In the genomic region with DNA sequence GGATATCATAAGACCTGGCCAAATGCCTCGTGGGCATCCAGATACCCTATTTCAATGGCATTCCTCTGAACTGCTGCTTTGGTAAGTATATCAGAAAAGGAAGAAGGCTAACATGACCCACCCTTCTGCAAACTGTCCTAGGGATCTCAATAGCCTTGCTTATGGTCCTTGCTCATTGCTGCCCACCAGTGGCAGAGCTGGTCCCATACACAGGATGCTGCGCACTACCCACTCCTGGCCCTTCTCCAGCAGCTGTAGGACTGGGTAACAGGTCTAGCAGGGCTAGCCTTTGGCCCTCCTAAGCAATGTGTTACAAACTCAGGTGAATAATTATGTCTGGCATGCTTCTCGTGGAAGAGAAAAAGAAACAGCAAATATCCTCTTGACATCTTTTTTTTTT, we compare ENCODE assay signal across 1 cellular context.
TF ChIP-seq lines count a peak whose summit lies in the region.

No MANE protein-coding gene starts in this region.

TF ChIP-seq in GM12878, 131 proteins besides CTCF, POLR2A, EP300 and RAD21 (continued from another document):
- TF ChIP-seq, protein P1, sequence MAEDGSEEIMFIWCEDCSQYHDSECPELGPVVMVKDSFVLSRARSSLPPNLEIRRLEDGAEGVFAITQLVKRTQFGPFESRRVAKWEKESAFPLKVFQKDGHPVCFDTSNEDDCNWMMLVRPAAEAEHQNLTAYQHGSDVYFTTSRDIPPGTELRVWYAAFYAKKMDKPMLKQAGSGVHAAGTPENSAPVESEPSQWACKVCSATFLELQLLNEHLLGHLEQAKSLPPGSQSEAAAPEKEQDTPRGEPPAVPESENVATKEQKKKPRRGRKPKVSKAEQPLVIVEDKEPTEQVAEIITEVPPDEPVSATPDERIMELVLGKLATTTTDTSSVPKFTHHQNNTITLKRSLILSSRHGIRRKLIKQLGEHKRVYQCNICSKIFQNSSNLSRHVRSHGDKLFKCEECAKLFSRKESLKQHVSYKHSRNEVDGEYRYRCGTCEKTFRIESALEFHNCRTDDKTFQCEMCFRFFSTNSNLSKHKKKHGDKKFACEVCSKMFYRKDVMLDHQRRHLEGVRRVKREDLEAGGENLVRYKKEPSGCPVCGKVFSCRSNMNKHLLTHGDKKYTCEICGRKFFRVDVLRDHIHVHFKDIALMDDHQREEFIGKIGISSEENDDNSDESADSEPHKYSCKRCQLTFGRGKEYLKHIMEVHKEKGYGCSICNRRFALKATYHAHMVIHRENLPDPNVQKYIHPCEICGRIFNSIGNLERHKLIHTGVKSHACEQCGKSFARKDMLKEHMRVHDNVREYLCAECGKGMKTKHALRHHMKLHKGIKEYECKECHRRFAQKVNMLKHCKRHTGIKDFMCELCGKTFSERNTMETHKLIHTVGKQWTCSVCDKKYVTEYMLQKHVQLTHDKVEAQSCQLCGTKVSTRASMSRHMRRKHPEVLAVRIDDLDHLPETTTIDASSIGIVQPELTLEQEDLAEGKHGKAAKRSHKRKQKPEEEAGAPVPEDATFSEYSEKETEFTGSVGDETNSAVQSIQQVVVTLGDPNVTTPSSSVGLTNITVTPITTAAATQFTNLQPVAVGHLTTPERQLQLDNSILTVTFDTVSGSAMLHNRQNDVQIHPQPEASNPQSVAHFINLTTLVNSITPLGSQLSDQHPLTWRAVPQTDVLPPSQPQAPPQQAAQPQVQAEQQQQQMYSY (CRISPR knock-in tag; IDR thresholded peaks at IDR 0.05): no peak
- no peak for TF ChIP-seq MEF2B (IDR thresholded peaks at IDR 0.05; ENCODE audit: partially characterized antibody, poor library complexity, severe bottlenecking)
- no peak for TF ChIP-seq ZNF207 (IDR thresholded peaks at IDR 0.05; ENCODE audit: borderline replicate concordance)
